ENCODE assay signal across 32 cellular contexts in the genomic region with DNA sequence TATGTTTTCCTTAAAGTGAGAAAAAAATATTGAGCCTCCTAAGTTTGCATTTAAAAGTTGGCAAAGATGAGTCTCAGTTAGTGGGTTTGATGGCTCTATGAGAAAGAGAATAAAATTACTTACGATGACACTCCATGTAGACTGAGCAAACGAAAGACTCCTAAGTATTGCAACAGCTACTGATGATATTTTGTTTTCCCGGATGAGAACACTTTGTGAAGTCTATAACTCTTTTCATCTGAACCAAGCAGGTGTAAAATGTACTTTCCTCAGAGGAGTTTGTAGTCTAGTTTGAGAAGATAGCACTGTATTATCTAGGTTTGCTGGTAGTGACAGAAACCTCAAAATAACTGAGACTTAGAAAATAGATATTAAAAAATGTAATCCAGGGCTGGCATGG. TPM values are rescaled to one million over a fixed set of nuclear protein-coding genes. Genes with fewer than 3 reads are reported as not detected.
DNase-seq lines count a peak whose midpoint lies in the region; ATAC-seq and TF ChIP-seq lines count a peak whose summit lies in the region.
"Had no signal": no experiment of that assay in that cellular context is flagged by ENCODE, and none has a peak within 500 bp of the region (broad histone marks: within the 10 kb centered on the region; RNA-seq: fewer than 3 reads in every experiment).

No MANE protein-coding gene starts in this region.

- no peaks in the 10 kb centered on the region for H3K27me3 Mint-ChIP-seq in activated naive CD4-positive, alpha-beta T cell treated with anti-CD3 and anti-CD28 coated beads for 36 hours (ENCODE audit: low read depth)
- H3K27me3 Mint-ChIP-seq in activated naive CD8-positive, alpha-beta T cell treated with anti-CD3 and anti-CD28 coated beads, Interleukin-2, amount 10 ng/mL, durations not matched to agents 7 days and 5 days, result no peaks in the 10 kb centered on the region

- WGBS in thymus, result 10% methylated on average over 3 of the region's 3 CpGs

- no peak for TF ChIP-seq CTCF in Peyer's patch (IDR thresholded peaks at IDR 0.05)

- H3K9me3 ChIP-seq in Peyer's patch (no peaks in the 10 kb centered on the region), thymus (ENCODE audit: control insufficient read depth) (no peaks in the 10 kb centered on the region)
- H3K9me3 ChIP-seq: right lobe of liver had no signal

- no peak for TF ChIP-seq POLR2A in Peyer's patch (IDR thresholded peaks at IDR 0.05)

- H3K27me3 ChIP-seq in Peyer's patch (no peaks in the 10 kb centered on the region), thymus (ENCODE audit: control insufficient read depth, insufficient read depth) (no peaks in the 10 kb centered on the region)
- H3K27me3 ChIP-seq: BLaER1 treated with 17β-estradiol and CSF1 and Interleukin-3, amounts not matched to agents 10 nM and 100 nM; right lobe of liver had no signal

- H3K4me3 Mint-ChIP-seq in activated naive CD4-positive, alpha-beta T cell treated with anti-CD3 and anti-CD28 coated beads for 36 hours, result peak overlapping the region; percentile 70
- peak overlapping the region; percentile 78 for H3K4me3 Mint-ChIP-seq in activated naive CD8-positive, alpha-beta T cell treated with anti-CD3 and anti-CD28 coated beads, Interleukin-2, amount 10 ng/mL, durations not matched to agents 7 days and 5 days
- H3K4me3 Mint-ChIP-seq: nephron had no signal

- CTCF ChIA-PET in activated naive CD4-positive, alpha-beta T cell treated with anti-CD3 and anti-CD28 coated beads for 36 hours (lab: Charles Lee), result interaction anchor here (1.4 to 4.1 kb wide), 6 partner anchors 12 to 74 kb away, joined by 3 to 27 read pairs (median 5); no protein-coding TSS in a partner anchor

- intact Hi-C loops in activated naive CD4-positive, alpha-beta T cell treated with anti-CD3 and anti-CD28 coated beads for 36 hours (cut with micrococcal nuclease), result loop anchor here (1.0 kb wide), 1 partner anchor 68 kb away; no protein-coding TSS in a partner anchor

- H3K27ac Mint-ChIP-seq in activated naive CD4-positive, alpha-beta T cell treated with anti-CD3 and anti-CD28 coated beads for 36 hours, result peak overlapping the region; percentile 100
- peak overlapping the region; percentile 91 for H3K27ac Mint-ChIP-seq in activated naive CD8-positive, alpha-beta T cell treated with anti-CD3 and anti-CD28 coated beads, Interleukin-2, amount 10 ng/mL, durations not matched to agents 7 days and 5 days
- H3K27ac Mint-ChIP-seq: nephron had no signal

- H3K36me3 ChIP-seq in Peyer's patch (no peaks in the 10 kb centered on the region), thymus (ENCODE audit: control insufficient read depth, insufficient read depth) (peaks cover under 1% of the 10 kb centered on the region)
- H3K36me3 ChIP-seq: BLaER1 treated with 17β-estradiol and CSF1 and Interleukin-3, amounts not matched to agents 10 nM and 100 nM; heart right ventricle; right lobe of liver had no signal

- ATAC-seq in activated naive CD8-positive, alpha-beta T cell treated with anti-CD3 and anti-CD28 coated beads, Interleukin-2, amount 10 ng/mL, durations not matched to agents 7 days and 5 days (ENCODE audit: low read depth), result no peak
- no peak for ATAC-seq in HG03097 (IDR thresholded peaks at IDR 0.05; ENCODE audit: low FRiP score, unreplicated experiment)
- ATAC-seq: heart right ventricle, HepG2, right lobe of liver had no signal

- H3K36me3 Mint-ChIP-seq in activated naive CD4-positive, alpha-beta T cell treated with anti-CD3 and anti-CD28 coated beads for 36 hours (ENCODE audit: low read depth), result peaks cover 41% of the 10 kb centered on the region
- H3K36me3 Mint-ChIP-seq in activated naive CD8-positive, alpha-beta T cell treated with anti-CD3 and anti-CD28 coated beads, Interleukin-2, amount 10 ng/mL, durations not matched to agents 7 days and 5 days, result peaks cover 26% of the 10 kb centered on the region

- peaks cover 61% of the 10 kb centered on the region for H3K4me1 Mint-ChIP-seq in activated naive CD4-positive, alpha-beta T cell treated with anti-CD3 and anti-CD28 coated beads for 36 hours (ENCODE audit: low read depth)
- peaks cover 48% of the 10 kb centered on the region for H3K4me1 Mint-ChIP-seq in activated naive CD8-positive, alpha-beta T cell treated with anti-CD3 and anti-CD28 coated beads, Interleukin-2, amount 10 ng/mL, durations not matched to agents 7 days and 5 days
- H3K4me1 Mint-ChIP-seq: nephron had no signal

- DNase-seq in activated naive CD4-positive, alpha-beta T cell treated with anti-CD3 and anti-CD28 coated beads for 36 hours, result no peak
- DNase-seq in activated naive CD4-positive, alpha-beta T cell treated with Interleukin-2 at 50 U/mL for 16 hours, result no peak
- no peak for DNase-seq in Peyer's patch
- DNase-seq in activated naive CD8-positive, alpha-beta T cell treated with anti-CD3 and anti-CD28 coated beads, Interleukin-2, amount 10 ng/mL, durations not matched to agents 7 days and 5 days, result no peak
- DNase-seq in effector CD4-positive, alpha-beta T cell, result no peak
- DNase-seq: activated CD8-positive, alpha-beta memory T cell treated with anti-CD3 and anti-CD28 coated beads for 24 hours; activated effector memory CD4-positive, alpha-beta T cell treated with anti-CD3 and anti-CD28 coated beads, Interleukin-2, amount 50 U/mL, for 16 hours; central memory CD4-positive, alpha-beta T cell; DMS 273 treated with DMSO at 0.1 percent for 48 hours; dorsolateral prefrontal cortex; GOT3; heart right ventricle; mesendoderm; NCI-H1105 treated with DMSO at 0.1 percent for 48 hours; NCI-H2081; NCI-H446 treated with DMSO at 0.1 percent for 48 hours; PC-9; right lobe of liver; SHP77 treated with DMSO at 0.1 percent for 48 hours; stimulated activated CD4-positive, alpha-beta T cell treated with anti-CD3 and anti-CD28 coated beads, Interleukin-15, amount 100 ng/mL, for 24 hours had no signal

- POLR2A ChIA-PET in activated naive CD8-positive, alpha-beta T cell treated with anti-CD3 and anti-CD28 coated beads, Interleukin-2, amount 10 ng/mL, durations not matched to agents 7 days and 5 days (lab: Charles Lee), result interaction anchor here (0.5 to 15.5 kb wide), 7 partner anchors 13 to 258 kb away, joined by 3 to 194 read pairs (median 18); partner anchors contain the start of gene MED7

- H3K4me1 ChIP-seq in Peyer's patch, result no peaks in the 10 kb centered on the region
- H3K4me1 ChIP-seq in thymus (ENCODE audit: control insufficient read depth, insufficient read depth, low read length), result peaks cover 13% of the 10 kb centered on the region
- H3K4me1 ChIP-seq: heart right ventricle, parathyroid adenoma, right lobe of liver had no signal

- peak overlapping the region; percentile 48 to 62 (median 54) for H3K27ac ChIP-seq in Peyer's patch
- H3K27ac ChIP-seq in thymus (ENCODE audit: low read depth), result peak overlapping the region; percentile 92
- H3K27ac ChIP-seq: BLaER1 treated with 17β-estradiol and CSF1 and Interleukin-3, amounts not matched to agents 10 nM and 100 nM; dorsolateral prefrontal cortex; epithelial cell of prostate; HL-60; parathyroid adenoma; PC-9; right lobe of liver had no signal

- H3K4me3 ChIP-seq in Peyer's patch (no peak overlapping the region), thymus (ENCODE audit: low read length) (peak overlapping the region; percentile 36)
- H3K4me3 ChIP-seq: BLaER1 treated with 17β-estradiol and CSF1 and Interleukin-3, amounts not matched to agents 10 nM and 100 nM; dorsolateral prefrontal cortex; heart right ventricle; PC-9; right lobe of liver had no signal

- no peaks in the 10 kb centered on the region for H3K9me3 Mint-ChIP-seq in activated naive CD4-positive, alpha-beta T cell treated with anti-CD3 and anti-CD28 coated beads for 36 hours
- no peaks in the 10 kb centered on the region for H3K9me3 Mint-ChIP-seq in activated naive CD8-positive, alpha-beta T cell treated with anti-CD3 and anti-CD28 coated beads, Interleukin-2, amount 10 ng/mL, durations not matched to agents 7 days and 5 days
- H3K9me3 Mint-ChIP-seq: nephron had no signal

RNA-seq across cellular contexts. Expression of gene ITK, which starts 1.7 kb away (rescaled TPM):
- total RNA-seq in activated naive CD4-positive, alpha-beta T cell treated with anti-CD3 and anti-CD28 coated beads for 36 hours, result 100 to 1,000 TPM; 340 TPM
- 10 to 100 TPM in 1 of 4 donors, 1 to 10 TPM in 3; 6.7 to 16.5 (median 6.9) TPM for total RNA-seq in Peyer's patch
- total RNA-seq in activated naive CD8-positive, alpha-beta T cell treated with anti-CD3 and anti-CD28 coated beads, Interleukin-2, amount 10 ng/mL, durations not matched to agents 7 days and 5 days, result 100 to 1,000 TPM; 313 to 324 TPM
- 92.8 TPM for polyA plus RNA-seq in thymus
- total RNA-seq: fibroblast of villous mesenchyme, HepG2, PC-9 had no signal

RNA-seq across cellular contexts. Expression of gene GARIN3, which starts 12.9 kb away (rescaled TPM):
- 1 to 10 TPM; 3.6 to 3.8 TPM for total RNA-seq in activated naive CD4-positive, alpha-beta T cell treated with anti-CD3 and anti-CD28 coated beads for 36 hours
- total RNA-seq in Peyer's patch, result not detected
- total RNA-seq in activated naive CD8-positive, alpha-beta T cell treated with anti-CD3 and anti-CD28 coated beads, Interleukin-2, amount 10 ng/mL, durations not matched to agents 7 days and 5 days, result not detected
- polyA plus RNA-seq in thymus, result not detected
- total RNA-seq: astrocyte, dorsolateral prefrontal cortex, fibroblast of villous mesenchyme, heart right ventricle, HepG2, PC-9, right lobe of liver, subcutaneous adipose tissue, ureter had no signal
- polyA plus RNA-seq: heart right ventricle, HepG2 had no signal

RNA-seq across cellular contexts. Expression of gene MED7, which starts 36.3 kb away (rescaled TPM):
- total RNA-seq in activated naive CD4-positive, alpha-beta T cell treated with anti-CD3 and anti-CD28 coated beads for 36 hours, result 10 to 100 TPM; 21.0 to 21.2 TPM
- 10 to 100 TPM in 1 of 4 donors, 1 to 10 TPM in 3; 6.7 to 12.4 (median 7.3) TPM for total RNA-seq in Peyer's patch
- 10 to 100 TPM; 15.3 to 15.5 TPM for total RNA-seq in activated naive CD8-positive, alpha-beta T cell treated with anti-CD3 and anti-CD28 coated beads, Interleukin-2, amount 10 ng/mL, durations not matched to agents 7 days and 5 days
- polyA plus RNA-seq in thymus, result 40.2 TPM

Comparison
In these comparisons a context has a peak if more than half of its experiments do, and no peak if none do; other contexts are left out.
1. RNA of gene ITK, which starts 1.7 kb away (total RNA-seq): 340 TPM in activated naive CD4-positive, alpha-beta T cell treated with anti-CD3 and anti-CD28 coated beads for 36 hours and 313 to 324 TPM in activated naive CD8-positive, alpha-beta T cell treated with anti-CD3 and anti-CD28 coated beads, Interleukin-2, amount 10 ng/mL, durations not matched to agents 7 days and 5 days; 6.7 to 16.5 TPM in Peyer's patch; every median in the first group is over 10 times any median in the second.
2. RNA of gene GARIN3, which starts 12.9 kb away (total RNA-seq): 3.6 to 3.8 TPM in activated naive CD4-positive, alpha-beta T cell treated with anti-CD3 and anti-CD28 coated beads for 36 hours; not detected in activated naive CD8-positive, alpha-beta T cell treated with anti-CD3 and anti-CD28 coated beads, Interleukin-2, amount 10 ng/mL, durations not matched to agents 7 days and 5 days and not detected in Peyer's patch; every median in the first group is over 4 times any median in the second.